8 cellular contexts compared by ENCODE assay signal in genomic region chr15:69410290-69410874, GRCh38. TPM values are rescaled to one million over a fixed set of nuclear protein-coding genes. Genes with fewer than 3 reads are reported as not detected.
DNase-seq lines count a peak whose midpoint lies in the region; ATAC-seq lines count a peak whose summit lies in the region.

No MANE protein-coding gene starts in this region.

- no peak for ATAC-seq in GM19455 (IDR thresholded peaks at IDR 0.05; ENCODE audit: unreplicated experiment)
- no peak for ATAC-seq in HG03520 (IDR thresholded peaks at IDR 0.05; ENCODE audit: unreplicated experiment)

- DNase-seq in 8988T = peak; percentile 55
- peak; percentile 73 for DNase-seq in G401 (ENCODE audit: low spot score)
- DNase-seq in NCI-H524 treated with DMSO at 0.1 percent for 48 hours (lab: John Stamatoyannopoulos, UW) = peak; percentile 23
- DNase-seq in dermis blood vessel endothelial cell = peak; percentile 53
- DNase-seq in stimulated activated CD4-positive, alpha-beta T cell treated with anti-CD3 and anti-CD28 coated beads, Interleukin-1b, Interleukin-23, amount 100 ng/mL, for 48 hours = peak; percentile 50
- DNase-seq in NOMO-1 (lab: John Stamatoyannopoulos, UW; ENCODE audit: unreplicated experiment in 2 of 2) = no peak

- in situ Hi-C loops in G401 (cut with HindIII; ENCODE audit: low sequenced_read_pairs) = no loop called here

RNA-seq across cellular contexts. Expression of gene KIF23, which starts 3.8 kb away (rescaled TPM):
- total RNA-seq in G401 (2014; rRNA removed; shearing (Covaris generic)) = 24.3 and 46.1 TPM in 2 replicates
- 13.8 and 55.1 TPM in 2 replicates for total RNA-seq in dermis blood vessel endothelial cell

RNA-seq across cellular contexts. Expression of gene RPLP1, which starts 42.2 kb away (rescaled TPM):
- 49.4 and 51.5 TPM in 2 replicates for total RNA-seq in G401 (2014; rRNA removed; shearing (Covaris generic))
- 31.0 and 63.8 TPM in 2 replicates for total RNA-seq in dermis blood vessel endothelial cell

Comparison
In these comparisons a context has a peak if more than half of its experiments do, and no peak if none do; other contexts are left out.
1. DNase-seq: peak in 8988T (single experiment), G401 (single experiment), NCI-H524 treated with DMSO at 0.1 percent for 48 hours (single experiment), dermis blood vessel endothelial cell (single experiment) and stimulated activated CD4-positive, alpha-beta T cell treated with anti-CD3 and anti-CD28 coated beads, Interleukin-1b, Interleukin-23, amount 100 ng/mL, for 48 hours (single experiment); none in NOMO-1 (0 of 2).